13 cellular contexts compared by ENCODE assay signal in the genomic region with DNA sequence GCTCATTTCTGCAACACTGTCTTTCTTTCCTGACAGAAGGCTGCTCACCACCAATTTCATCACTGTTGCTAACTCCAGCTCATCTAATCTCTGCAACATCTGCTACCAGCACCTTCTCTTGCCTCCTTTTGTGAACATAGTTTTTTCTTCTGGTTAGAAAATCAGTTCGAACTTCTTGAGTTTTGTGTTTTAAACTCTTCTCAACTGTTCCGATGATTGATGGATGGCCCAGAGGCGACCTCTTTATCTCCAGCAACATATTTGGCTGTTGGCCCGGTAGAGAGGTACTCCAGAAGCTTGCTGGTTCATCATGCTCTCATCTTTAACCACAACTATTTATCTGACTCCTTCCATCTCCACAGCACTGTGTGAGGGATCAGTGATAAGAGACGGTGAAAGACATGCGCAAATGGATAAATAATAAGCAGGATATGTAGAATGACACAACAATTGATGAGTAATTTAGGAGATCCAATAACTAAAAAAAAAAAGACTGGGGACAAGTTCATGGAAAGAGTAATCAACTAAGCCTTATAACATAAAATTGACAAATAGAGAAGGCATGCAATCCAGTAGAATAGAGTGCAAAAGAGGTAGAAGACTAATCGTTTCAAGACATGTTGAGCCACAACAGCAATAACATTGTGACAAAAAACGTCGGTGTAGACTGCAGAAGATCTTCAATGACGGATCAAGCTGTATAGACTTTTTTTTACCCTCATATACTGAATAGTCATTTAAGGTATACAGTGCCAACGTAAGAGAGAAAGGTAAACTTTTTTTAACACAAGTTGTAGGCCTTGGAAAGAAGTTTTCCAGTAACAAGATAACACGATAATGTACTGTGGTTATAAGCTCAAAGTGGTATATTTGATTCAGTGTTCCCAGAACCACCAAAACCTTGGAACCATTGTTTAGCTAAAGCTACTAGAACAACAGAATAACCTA.
DNase-seq lines count a peak whose midpoint lies in the region; ATAC-seq and TF ChIP-seq lines count a peak whose summit lies in the region.
"Had no signal": no experiment of that assay in that cellular context is flagged by ENCODE, and none has a peak within 500 bp of the region (broad histone marks: within the 10 kb centered on the region; RNA-seq: fewer than 3 reads in every experiment).

No MANE protein-coding gene starts in this region.

- TF ChIP-seq CTCF in cardiac muscle cell (IDR thresholded peaks at IDR 0.05; ENCODE audit: low read depth, low read length) (no peak), left ventricle myocardium inferior (IDR thresholded peaks at IDR 0.05; ENCODE audit: borderline replicate concordance) (no peak), PC-9 (conservative IDR thresholded peaks at IDR 0.05) (no peak), fibroblast of lung (conservative IDR thresholded peaks at IDR 0.05 in 1 of 2, IDR thresholded peaks at IDR 0.05 in 1 of 2; ENCODE audit: low read depth in 1 of 2, low read length in 2 of 2) (no peak), stomach (IDR thresholded peaks at IDR 0.05) (no peak), Peyer's patch (IDR thresholded peaks at IDR 0.05) (no peak)

- no peaks in the 10 kb centered on the region for H3K27me3 ChIP-seq in cardiac muscle cell
- H3K27me3 ChIP-seq in left ventricle myocardium inferior (ENCODE audit: low read depth) = no peaks in the 10 kb centered on the region
- no peaks in the 10 kb centered on the region for H3K27me3 ChIP-seq in PC-9 (ENCODE audit: insufficient read depth, low read depth)
- no peaks in the 10 kb centered on the region for H3K27me3 ChIP-seq in fibroblast of lung (ENCODE audit: control insufficient read depth, insufficient read depth, low read length)
- H3K27me3 ChIP-seq in stomach = no peaks in the 10 kb centered on the region
- H3K27me3 ChIP-seq in Peyer's patch = no peaks in the 10 kb centered on the region
- H3K27me3 ChIP-seq: BLaER1 treated with 17β-estradiol and CSF1 and Interleukin-3, amounts not matched to agents 10 nM and 100 nM had no signal

- H3K9me2 ChIP-seq in PC-9 (ENCODE audit: insufficient read depth) = no peaks in the 10 kb centered on the region

- intact Hi-C loops in left ventricle myocardium inferior (cut with micrococcal nuclease) (no loop called here), PC-9 (cut with micrococcal nuclease; ENCODE audit: unreplicated experiment) (loop anchor here (1.0 to 2.0 kb wide), 5 partner anchors 50 to 296 kb away; no protein-coding TSS in a partner anchor), stomach (cut with DNase I; ENCODE audit: low total_unique reads) (no loop called here)

- ATAC-seq in GM21529 (IDR thresholded peaks at IDR 0.05; ENCODE audit: unreplicated experiment) = no peak
- ATAC-seq: stimulated activated naive CD8-positive, alpha-beta T cell treated with anti-CD3 and anti-CD28 coated beads, Interleukin-15, amount 100 ng/mL, for 72 hours had no signal

- H3K4me2 ChIP-seq in PC-9 = peak overlapping the region; percentile 43
- no peak overlapping the region for H3K4me2 ChIP-seq in fibroblast of lung (ENCODE audit: extremely low read depth, insufficient read depth, low read length)
- H3K4me2 ChIP-seq: BLaER1 treated with 17β-estradiol and CSF1 and Interleukin-3, amounts not matched to agents 10 nM and 100 nM had no signal

- peak overlapping the region; percentile 28; the same call in 1 of the 2 replicates for H2AFZ ChIP-seq in PC-9
- no peak overlapping the region for H2AFZ ChIP-seq in fibroblast of lung (ENCODE audit: low read length)

- peaks cover 16% of the 10 kb centered on the region for H3F3A ChIP-seq in PC-9 (ENCODE audit: insufficient read depth, low read depth)

- POLR2A ChIA-PET in PC-9 (lab: Charles Lee; ENCODE audit: unreplicated experiment) = interaction anchor here (0.5 to 2.4 kb wide), 4 partner anchors 151 to 376 kb away, joined by 3 to 12 read pairs (median 6); no protein-coding TSS in a partner anchor
- POLR2A ChIA-PET in HEK293T (lab: Yijun Ruan, JAX) = no interaction called here

- BruUV-seq in PC-9 (replicated peaks; lab: Mats Ljungman, UMichigan) = no TSS peak

- no peaks in the 10 kb centered on the region for H4K20me1 ChIP-seq in PC-9 (ENCODE audit: insufficient read depth)
- H4K20me1 ChIP-seq in fibroblast of lung (ENCODE audit: control insufficient read depth, extremely low read depth, insufficient read depth, low read length) = no peaks in the 10 kb centered on the region
- H4K20me1 ChIP-seq: BLaER1 treated with 17β-estradiol and CSF1 and Interleukin-3, amounts not matched to agents 10 nM and 100 nM had no signal

- CTCF ChIA-PET in PC-9 (lab: Charles Lee) (no interaction called here), HEK293T (lab: Yijun Ruan, JAX) (interaction anchor here (1.0 kb wide), 1 partner anchor 152 kb away, joined by 4 read pairs; a partner anchor contains a TSS)

- H3K27ac ChIP-seq in cardiac muscle cell = peak overlapping the region; percentile 59
- no peak overlapping the region for H3K27ac ChIP-seq in left ventricle myocardium inferior (replicated peaks)
- 0 out of 2 replicates have a peak overlapping the region, but pooled peaks have one; percentile 10 for H3K27ac ChIP-seq in PC-9
- H3K27ac ChIP-seq in fibroblast of lung (ENCODE audit: insufficient read depth, low read length) = no peak overlapping the region
- H3K27ac ChIP-seq in stomach = no peak overlapping the region
- H3K27ac ChIP-seq in Peyer's patch = no peak overlapping the region
- H3K27ac ChIP-seq: BLaER1 treated with 17β-estradiol and CSF1 and Interleukin-3, amounts not matched to agents 10 nM and 100 nM; SK-N-MC had no signal

- TF ChIP-seq POLR2A in stomach (IDR thresholded peaks at IDR 0.05) (no peak), Peyer's patch (IDR thresholded peaks at IDR 0.05) (no peak)

- H3K79me2 ChIP-seq in PC-9 (ENCODE audit: low read depth) = no peaks in the 10 kb centered on the region
- H3K79me2 ChIP-seq in fibroblast of lung (ENCODE audit: control insufficient read depth, insufficient read depth, low read length) = no peaks in the 10 kb centered on the region

- H3K9ac ChIP-seq in fibroblast of lung (ENCODE audit: insufficient read depth, low read length) = no peak overlapping the region
- H3K9ac ChIP-seq: BLaER1 treated with 17β-estradiol and CSF1 and Interleukin-3, amounts not matched to agents 10 nM and 100 nM had no signal

- TF ChIP-seq EP300 in stomach (IDR thresholded peaks at IDR 0.05) = no peak

- WGBS in stomach, 5 donors = 69 to 79% (median 77%) methylated on average over 12 of the region's 12 CpGs

- no peak overlapping the region for H3K4me3 ChIP-seq in cardiac muscle cell
- no peak overlapping the region for H3K4me3 ChIP-seq in left ventricle myocardium inferior
- H3K4me3 ChIP-seq in PC-9 = 0 out of 2 replicates have a peak overlapping the region, but pooled peaks have one; percentile 12
- no peak overlapping the region for H3K4me3 ChIP-seq in fibroblast of lung (replicated peaks in 1 of 4; ENCODE audit: control extremely low read depth in 1 of 4, insufficient read depth in 1 of 4, low read depth in 3 of 4, low read length in 4 of 4)
- H3K4me3 ChIP-seq in stomach = no peak overlapping the region
- H3K4me3 ChIP-seq in Peyer's patch = no peak overlapping the region
- H3K4me3 ChIP-seq: BLaER1 treated with 17β-estradiol and CSF1 and Interleukin-3, amounts not matched to agents 10 nM and 100 nM; SK-N-MC had no signal

- no peaks in the 10 kb centered on the region for H3K9me3 ChIP-seq in cardiac muscle cell (ENCODE audit: low read depth)
- no peaks in the 10 kb centered on the region for H3K9me3 ChIP-seq in left ventricle myocardium inferior (replicated peaks)
- H3K9me3 ChIP-seq in PC-9 (ENCODE audit: insufficient read depth, low read depth) = peaks cover 7% of the 10 kb centered on the region; the same call in 1 of the 2 replicates
- no peaks in the 10 kb centered on the region for H3K9me3 ChIP-seq in fibroblast of lung (ENCODE audit: control insufficient read depth, insufficient read depth, low read depth, low read length)
- no peaks in the 10 kb centered on the region for H3K9me3 ChIP-seq in stomach
- H3K9me3 ChIP-seq in Peyer's patch = no peaks in the 10 kb centered on the region
- H3K9me3 ChIP-seq: BLaER1 treated with 17β-estradiol and CSF1 and Interleukin-3, amounts not matched to agents 10 nM and 100 nM had no signal

- DNase-seq in cardiac muscle cell (ENCODE audit: low read depth in 1 of 2, low spot score in 1 of 2) = peak; percentile 9 to 65
- DNase-seq in left ventricle myocardium inferior = no peak
- peak; percentile 76 to 91 for DNase-seq in PC-9
- peak; percentile 48 to 96 for DNase-seq in fibroblast of lung (ENCODE audit: low read depth in 2 of 2)
- no peak for DNase-seq in HEK293T (ENCODE audit: extremely low spot score)
- no peak for DNase-seq in stomach
- DNase-seq in Peyer's patch = no peak
- DNase-seq: NCI-H1930; stimulated activated CD4-positive, alpha-beta T cell treated with anti-CD3 and anti-CD28 coated beads, Interleukin-12 subunit alpha, Interleukin-12 subunit beta, amount 100 ng/mL, for 4 hours; stimulated activated naive CD8-positive, alpha-beta T cell treated with anti-CD3 and anti-CD28 coated beads, Interleukin-15, amount 100 ng/mL, for 72 hours had no signal

- H3K36me3 ChIP-seq in cardiac muscle cell (no peaks in the 10 kb centered on the region), left ventricle myocardium inferior (no peaks in the 10 kb centered on the region), PC-9 (ENCODE audit: low read depth) (no peaks in the 10 kb centered on the region), fibroblast of lung (ENCODE audit: control insufficient read depth, insufficient read depth, low read length) (no peaks in the 10 kb centered on the region), stomach (no peaks in the 10 kb centered on the region), Peyer's patch (no peaks in the 10 kb centered on the region)
- H3K36me3 ChIP-seq: BLaER1 treated with 17β-estradiol and CSF1 and Interleukin-3, amounts not matched to agents 10 nM and 100 nM had no signal

- H3K4me1 ChIP-seq in cardiac muscle cell (ENCODE audit: low read depth) = peaks cover 19% of the 10 kb centered on the region
- H3K4me1 ChIP-seq in left ventricle myocardium inferior = peaks cover 14% of the 10 kb centered on the region
- H3K4me1 ChIP-seq in PC-9 (replicated peaks; ENCODE audit: insufficient read depth) = peaks cover 35% of the 10 kb centered on the region
- H3K4me1 ChIP-seq in fibroblast of lung (ENCODE audit: control insufficient read depth, extremely low read depth, insufficient read depth, low read length) = peaks cover 2% of the 10 kb centered on the region
- H3K4me1 ChIP-seq in stomach = no peaks in the 10 kb centered on the region
- H3K4me1 ChIP-seq in Peyer's patch = no peaks in the 10 kb centered on the region
- H3K4me1 ChIP-seq: BLaER1 treated with 17β-estradiol and CSF1 and Interleukin-3, amounts not matched to agents 10 nM and 100 nM had no signal

TF ChIP-seq in HEK293T, 16 proteins besides CTCF, POLR2A, EP300 and RAD21:
- TF ChIP-seq TARDBP (IDR thresholded peaks at IDR 0.05) = no peak
- TF ChIP-seq LEF1 (IDR thresholded peaks at IDR 0.05; ENCODE audit: borderline replicate concordance) = no peak
- no peak for TF ChIP-seq SUZ12 (IDR thresholded peaks at IDR 0.05)
- TF ChIP-seq HDGF (IDR thresholded peaks at IDR 0.05; ENCODE audit: borderline replicate concordance) = no peak
- TF ChIP-seq NFRKB (IDR thresholded peaks at IDR 0.05) = no peak

Comparison
In these comparisons a context has a peak if more than half of its experiments do, and no peak if none do; other contexts are left out.
1. DNase-seq: peak in cardiac muscle cell (2 of 2), PC-9 (2 of 2) and fibroblast of lung (2 of 2); none in left ventricle myocardium inferior (single experiment), HEK293T (single experiment), stomach (single experiment) and Peyer's patch (0 of 3).
2. H3K27ac ChIP-seq: peak in cardiac muscle cell (single experiment) and PC-9 (single experiment); none in left ventricle myocardium inferior (single experiment), fibroblast of lung (single experiment), stomach (0 of 5) and Peyer's patch (0 of 4).